1 cellular context compared by ENCODE assay signal in genomic region chr1:230066466-230067404, GRCh38.
TF ChIP-seq lines count a peak whose summit lies in the region.

Gene GALNT2, plus strand, starts transcription at chr1:230067238. Its CDS starts 43 bp downstream, at chr1:230067281.

TF ChIP-seq in HepG2, 621 proteins besides CTCF, POLR2A, EP300 and RAD21 (continued from another document and continues in another):
- no peak for TF ChIP-seq ZNF281 (CRISPR knock-in tag; IDR thresholded peaks at IDR 0.05; ENCODE audit: borderline replicate concordance)
- no peak; a peak in 1 of 4 replicates for TF ChIP-seq HMGXB4 (CRISPR knock-in tag; IDR thresholded peaks at IDR 0.05; ENCODE audit: borderline replicate concordance in 1 of 2, low read depth in 1 of 2)
- no peak for TF ChIP-seq DNMT3B (CRISPR knock-in tag; conservative IDR thresholded peaks at IDR 0.05)
- 0 out of 2 replicates have a peak, but pooled peaks have one; percentile 26 for TF ChIP-seq ZBTB26 (CRISPR knock-in tag; IDR thresholded peaks at IDR 0.05; ENCODE audit: borderline replicate concordance)
- TF ChIP-seq RBAK (CRISPR knock-in tag; IDR thresholded peaks at IDR 0.05) = no peak
- peak; percentile 65; the same call in 1 of the 2 replicates for TF ChIP-seq ZNF350 (CRISPR knock-in tag; IDR thresholded peaks at IDR 0.05; ENCODE audit: borderline replicate concordance, low read depth)
- no peak for TF ChIP-seq FLYWCH1 (CRISPR knock-in tag; IDR thresholded peaks at IDR 0.05)
- no peak for TF ChIP-seq DNMT1 (CRISPR knock-in tag; IDR thresholded peaks at IDR 0.05)
- TF ChIP-seq YEATS2 (CRISPR knock-in tag; IDR thresholded peaks at IDR 0.05; ENCODE audit: borderline replicate concordance) = no peak
- TF ChIP-seq ZNF10 (CRISPR knock-in tag; IDR thresholded peaks at IDR 0.05; ENCODE audit: borderline replicate concordance, low read depth) = no peak
- no peak for TF ChIP-seq BRF2 (CRISPR knock-in tag; IDR thresholded peaks at IDR 0.05)
- peak; percentile 40; the same call in 1 of the 2 replicates for TF ChIP-seq NRL (CRISPR knock-in tag; IDR thresholded peaks at IDR 0.05; ENCODE audit: borderline replicate concordance)
- TF ChIP-seq KLF11 (CRISPR knock-in tag; IDR thresholded peaks at IDR 0.05) = no peak
- no peak for TF ChIP-seq ZFP36L1 (CRISPR knock-in tag; IDR thresholded peaks at IDR 0.05)
- TF ChIP-seq CERS6 (CRISPR knock-in tag; IDR thresholded peaks at IDR 0.05) = no peak
- TF ChIP-seq MAZ (IDR thresholded peaks at IDR 0.05; ENCODE audit: borderline replicate concordance, low read depth, low read length) = peak; percentile 72; the same call in 1 of the 2 replicates
- peak; percentile 78 for TF ChIP-seq MAZ (CRISPR knock-in tag; IDR thresholded peaks at IDR 0.05; ENCODE audit: low read depth)
- TF ChIP-seq MIER3 (CRISPR knock-in tag; IDR thresholded peaks at IDR 0.05; ENCODE audit: borderline replicate concordance) = no peak
- TF ChIP-seq MTF2 (CRISPR knock-in tag; IDR thresholded peaks at IDR 0.05; ENCODE audit: borderline replicate concordance) = no peak
- no peak for TF ChIP-seq KIAA2018 (CRISPR knock-in tag; IDR thresholded peaks at IDR 0.05; ENCODE audit: borderline replicate concordance)
- TF ChIP-seq SMARCC2 (IDR thresholded peaks at IDR 0.05) = no peak
- TF ChIP-seq TBX2 (CRISPR knock-in tag; IDR thresholded peaks at IDR 0.05; ENCODE audit: borderline replicate concordance) = peak; percentile 50; the same call in 1 of the 2 replicates
- no peak for TF ChIP-seq ZBTB44 (CRISPR knock-in tag; IDR thresholded peaks at IDR 0.05)
- TF ChIP-seq MYNN (CRISPR knock-in tag; IDR thresholded peaks at IDR 0.05; ENCODE audit: low read depth) = no peak
- no peak for TF ChIP-seq IKZF1 (IDR thresholded peaks at IDR 0.05)
- TF ChIP-seq MAFF (IDR thresholded peaks at IDR 0.05; ENCODE audit: low read depth, low read length) = no peak
- peak; percentile 30; the same call in 1 of the 2 replicates for TF ChIP-seq CHD2 (IDR thresholded peaks at IDR 0.05; ENCODE audit: low read depth, low read length)
- peak; percentile 56; the same call in 1 of the 2 replicates for TF ChIP-seq ZBTB7A (CRISPR knock-in tag; IDR thresholded peaks at IDR 0.05)
- TF ChIP-seq ZNF557 (CRISPR knock-in tag; IDR thresholded peaks at IDR 0.05) = no peak
- no peak; a peak in 1 of 4 replicates for TF ChIP-seq ATF4 (CRISPR knock-in tag; IDR thresholded peaks at IDR 0.05)
- no peak for TF ChIP-seq RORA (CRISPR knock-in tag; IDR thresholded peaks at IDR 0.05)
- TF ChIP-seq ZNF207 (IDR thresholded peaks at IDR 0.05; ENCODE audit: borderline replicate concordance) = no peak
- no peak for TF ChIP-seq ATF3 (CRISPR knock-in tag; IDR thresholded peaks at IDR 0.05)
- no peak for TF ChIP-seq ZNF792 (CRISPR knock-in tag; IDR thresholded peaks at IDR 0.05)
- no peak for TF ChIP-seq SRSF9 (IDR thresholded peaks at IDR 0.05; ENCODE audit: borderline replicate concordance, insufficient read depth, low read depth, low read length, poor library complexity, severe bottlenecking)
- peak; percentile 48; the same call in 1 of the 2 replicates for TF ChIP-seq ZBTB7B (CRISPR knock-in tag; IDR thresholded peaks at IDR 0.05)
- TF ChIP-seq NR1H2 (CRISPR knock-in tag; IDR thresholded peaks at IDR 0.05; ENCODE audit: borderline replicate concordance, low read depth) = no peak
- no peak for TF ChIP-seq RBM22 (optimal IDR thresholded peaks at IDR 0.05; ENCODE audit: low read length)
- TF ChIP-seq ZNF468 (CRISPR knock-in tag; IDR thresholded peaks at IDR 0.05) = no peak
- 0 out of 2 replicates have a peak, but pooled peaks have one; percentile 33 for TF ChIP-seq ZNF776 (CRISPR knock-in tag; IDR thresholded peaks at IDR 0.05)
- no peak; the same call in 1 of the 2 replicates for TF ChIP-seq ZNF691 (CRISPR knock-in tag; IDR thresholded peaks at IDR 0.05; ENCODE audit: borderline replicate concordance, low read depth)
- TF ChIP-seq ZNF749 (CRISPR knock-in tag; IDR thresholded peaks at IDR 0.05; ENCODE audit: borderline replicate concordance) = no peak
- no peak for TF ChIP-seq U2AF1 (optimal IDR thresholded peaks at IDR 0.05; ENCODE audit: low read depth, low read length)
